In the genomic region with DNA sequence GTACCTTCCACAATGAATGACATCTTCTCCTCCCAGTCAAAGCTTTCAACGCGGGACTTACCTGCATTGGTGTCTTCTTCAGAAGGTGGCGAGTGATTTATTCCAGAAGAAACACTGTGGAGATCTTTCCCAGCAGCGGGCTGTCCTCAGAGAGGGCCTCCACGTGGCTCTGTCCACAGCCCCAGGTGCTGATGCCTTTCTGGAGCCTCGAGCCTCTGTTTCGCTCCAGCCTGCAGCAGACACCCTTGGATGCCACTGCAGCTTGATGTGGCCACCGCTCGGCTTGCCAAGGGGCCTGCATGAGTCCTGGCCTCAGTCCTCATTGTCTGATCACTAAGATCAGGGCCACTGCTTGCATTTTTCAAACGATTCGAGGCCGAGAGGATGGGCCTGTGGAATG, we compare ENCODE assay signal across 2 cellular contexts.
A peak's percentile ranks its signal among the peaks of the same experiment; 100 is the strongest.
TF ChIP-seq lines count a peak whose summit lies in the region.

No MANE protein-coding gene starts in this region.

TF ChIP-seq in HCT116, 20 proteins besides CTCF, POLR2A, EP300 and RAD21 (continued from another document):
- TF ChIP-seq, protein P1, sequence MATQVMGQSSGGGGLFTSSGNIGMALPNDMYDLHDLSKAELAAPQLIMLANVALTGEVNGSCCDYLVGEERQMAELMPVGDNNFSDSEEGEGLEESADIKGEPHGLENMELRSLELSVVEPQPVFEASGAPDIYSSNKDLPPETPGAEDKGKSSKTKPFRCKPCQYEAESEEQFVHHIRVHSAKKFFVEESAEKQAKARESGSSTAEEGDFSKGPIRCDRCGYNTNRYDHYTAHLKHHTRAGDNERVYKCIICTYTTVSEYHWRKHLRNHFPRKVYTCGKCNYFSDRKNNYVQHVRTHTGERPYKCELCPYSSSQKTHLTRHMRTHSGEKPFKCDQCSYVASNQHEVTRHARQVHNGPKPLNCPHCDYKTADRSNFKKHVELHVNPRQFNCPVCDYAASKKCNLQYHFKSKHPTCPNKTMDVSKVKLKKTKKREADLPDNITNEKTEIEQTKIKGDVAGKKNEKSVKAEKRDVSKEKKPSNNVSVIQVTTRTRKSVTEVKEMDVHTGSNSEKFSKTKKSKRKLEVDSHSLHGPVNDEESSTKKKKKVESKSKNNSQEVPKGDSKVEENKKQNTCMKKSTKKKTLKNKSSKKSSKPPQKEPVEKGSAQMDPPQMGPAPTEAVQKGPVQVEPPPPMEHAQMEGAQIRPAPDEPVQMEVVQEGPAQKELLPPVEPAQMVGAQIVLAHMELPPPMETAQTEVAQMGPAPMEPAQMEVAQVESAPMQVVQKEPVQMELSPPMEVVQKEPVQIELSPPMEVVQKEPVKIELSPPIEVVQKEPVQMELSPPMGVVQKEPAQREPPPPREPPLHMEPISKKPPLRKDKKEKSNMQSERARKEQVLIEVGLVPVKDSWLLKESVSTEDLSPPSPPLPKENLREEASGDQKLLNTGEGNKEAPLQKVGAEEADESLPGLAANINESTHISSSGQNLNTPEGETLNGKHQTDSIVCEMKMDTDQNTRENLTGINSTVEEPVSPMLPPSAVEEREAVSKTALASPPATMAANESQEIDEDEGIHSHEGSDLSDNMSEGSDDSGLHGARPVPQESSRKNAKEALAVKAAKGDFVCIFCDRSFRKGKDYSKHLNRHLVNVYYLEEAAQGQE (IDR thresholded peaks at IDR 0.05; ENCODE audit: low read depth), result peak; percentile 37
- TF ChIP-seq ELF1 (IDR thresholded peaks at IDR 0.05; ENCODE audit: borderline replicate concordance, low read depth) (no peak), EZH2 (IDR thresholded peaks at IDR 0.05) (no peak), JUND (IDR thresholded peaks at IDR 0.05) (no peak), SRF (IDR thresholded peaks at IDR 0.05; ENCODE audit: low read depth) (no peak), SP1 (IDR thresholded peaks at IDR 0.05; ENCODE audit: low read depth) (no peak)

TF ChIP-seq in SK-N-SH treated with all-trans-retinoic acid at 6 μM for 48 hours, 23 proteins besides CTCF, POLR2A, EP300 and RAD21 (continued from another document):
- TF ChIP-seq ZNF70 (CRISPR knock-in tag; IDR thresholded peaks at IDR 0.05), result no peak
- TF ChIP-seq CSDC2 (CRISPR knock-in tag; IDR thresholded peaks at IDR 0.05), result no peak
- TF ChIP-seq ZFP3 (CRISPR knock-in tag; IDR thresholded peaks at IDR 0.05), result no peak
- TF ChIP-seq, protein P2, sequence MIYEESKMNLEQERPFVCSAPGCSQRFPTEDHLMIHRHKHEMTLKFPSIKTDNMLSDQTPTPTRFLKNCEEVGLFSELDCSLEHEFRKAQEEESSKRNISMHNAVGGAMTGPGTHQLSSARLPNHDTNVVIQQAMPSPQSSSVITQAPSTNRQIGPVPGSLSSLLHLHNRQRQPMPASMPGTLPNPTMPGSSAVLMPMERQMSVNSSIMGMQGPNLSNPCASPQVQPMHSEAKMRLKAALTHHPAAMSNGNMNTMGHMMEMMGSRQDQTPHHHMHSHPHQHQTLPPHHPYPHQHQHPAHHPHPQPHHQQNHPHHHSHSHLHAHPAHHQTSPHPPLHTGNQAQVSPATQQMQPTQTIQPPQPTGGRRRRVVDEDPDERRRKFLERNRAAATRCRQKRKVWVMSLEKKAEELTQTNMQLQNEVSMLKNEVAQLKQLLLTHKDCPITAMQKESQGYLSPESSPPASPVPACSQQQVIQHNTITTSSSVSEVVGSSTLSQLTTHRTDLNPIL (CRISPR knock-in tag; IDR thresholded peaks at IDR 0.05; ENCODE audit: low read depth), result no peak
